In genomic region chr20:62906647-62907375, GRCh38 we compare ENCODE assay signal across 18 cellular contexts. TPM values are rescaled to one million over a fixed set of nuclear protein-coding genes. Genes with fewer than 3 reads are reported as not detected.
DNase-seq lines count a peak whose midpoint lies in the region; ATAC-seq and TF ChIP-seq lines count a peak whose summit lies in the region.
"Had no signal": no experiment of that assay in that cellular context is flagged by ENCODE, and none has a peak within 500 bp of the region (broad histone marks: within the 10 kb centered on the region; RNA-seq: fewer than 3 reads in every experiment).

No MANE protein-coding gene starts in this region.

- peaks cover 100% of the 10 kb centered on the region for H3K36me3 Mint-ChIP-seq in activated T-cell treated with anti-CD3 and anti-CD28 coated beads, Interleukin-2, amount 50 U/mL, for 24 hours (ENCODE audit: low read depth)
- peaks cover 98% of the 10 kb centered on the region for H3K36me3 Mint-ChIP-seq in GM23338 (ENCODE audit: low read depth)

- H3K4me1 ChIP-seq in GM23338 (ENCODE audit: insufficient read depth) = peaks cover 6% of the 10 kb centered on the region; the same call in 1 of the 2 replicates

- ATAC-seq in GM23338 (no peak), left lobe of liver (peak; percentile 8)

- H2AFZ ChIP-seq in GM23338 = no peak overlapping the region
- H2AFZ ChIP-seq: GM23248 had no signal

- H3K9me2 ChIP-seq in GM23338 (ENCODE audit: insufficient read depth) = no peaks in the 10 kb centered on the region

- no peak for DNase-seq in activated T-cell treated with anti-CD3 and anti-CD28 coated beads, Interleukin-2, amount 50 U/mL, for 24 hours
- DNase-seq in activated T-cell treated with anti-CD3 and anti-CD28 coated beads for 4 hours (no peak), GM23338 (ENCODE audit: low spot score) (no peak), left lobe of liver (ENCODE audit: low spot score) (no peak), NCI-H1436 treated with DMSO at 0.1 percent for 48 hours (lab: John Stamatoyannopoulos, UW) (no peak), glomerular visceral epithelial cell (ENCODE audit: extremely low spot score) (no peak), NCI-H524 (lab: John Stamatoyannopoulos, UW) (no peak)
- DNase-seq: EL, KG1, NCI-H1105 treated with DMSO at 0.1 percent for 48 hours, NCI-H2107, NCI-H510A, OCI-M1, SHP77 treated with DMSO at 0.1 percent for 48 hours had no signal

- peak overlapping the region; percentile 57 for H3K27ac Mint-ChIP-seq in activated T-cell treated with anti-CD3 and anti-CD28 coated beads, Interleukin-2, amount 50 U/mL, for 24 hours
- no peak overlapping the region for H3K27ac Mint-ChIP-seq in GM23338

- H3K27ac ChIP-seq in GM23338 (ENCODE audit: low read depth) (peak overlapping the region; percentile 84), VCaP (peak overlapping the region; percentile 25; the same call in 1 of the 2 replicates)
- H3K27ac ChIP-seq: BLaER1 treated with 17β-estradiol and CSF1 and Interleukin-3, amounts not matched to agents 10 nM and 100 nM; GM23248 had no signal

- no peak overlapping the region for H3K4me3 ChIP-seq in GM23338
- H3K4me3 ChIP-seq: BLaER1 treated with 17β-estradiol and CSF1 and Interleukin-3, amounts not matched to agents 10 nM and 100 nM; GM12878; GM23248 had no signal

- H4K20me1 ChIP-seq in GM23338 (replicated peaks; ENCODE audit: insufficient read depth) = peaks cover 81% of the 10 kb centered on the region

- H3K79me2 ChIP-seq in GM23338 (replicated peaks; ENCODE audit: insufficient read depth) = peaks cover 74% of the 10 kb centered on the region

- H3K4me3 Mint-ChIP-seq in activated T-cell treated with anti-CD3 and anti-CD28 coated beads, Interleukin-2, amount 50 U/mL, for 24 hours = no peak overlapping the region
- no peak overlapping the region for H3K4me3 Mint-ChIP-seq in GM23338

- H3K4me2 ChIP-seq in GM23338 = no peak overlapping the region
- H3K4me2 ChIP-seq: BLaER1 treated with 17β-estradiol and CSF1 and Interleukin-3, amounts not matched to agents 10 nM and 100 nM had no signal

- no peaks in the 10 kb centered on the region for H3K9me3 Mint-ChIP-seq in activated T-cell treated with anti-CD3 and anti-CD28 coated beads, Interleukin-2, amount 50 U/mL, for 24 hours
- no peaks in the 10 kb centered on the region for H3K9me3 Mint-ChIP-seq in GM23338

- H3K27me3 ChIP-seq in GM23338 (ENCODE audit: insufficient read depth) = no peaks in the 10 kb centered on the region
- H3K27me3 ChIP-seq: BLaER1 treated with 17β-estradiol and CSF1 and Interleukin-3, amounts not matched to agents 10 nM and 100 nM had no signal

- H3F3A ChIP-seq in GM23338 (replicated peaks; ENCODE audit: low read depth) = peaks cover 92% of the 10 kb centered on the region

- peaks cover 94% of the 10 kb centered on the region for H3K36me3 ChIP-seq in GM23338 (ENCODE audit: insufficient read depth)

- TF ChIP-seq CTCF in GM23338 (conservative IDR thresholded peaks at IDR 0.05; ENCODE audit: low read depth in 2 of 2) = no peak
- TF ChIP-seq CTCF in VCaP (conservative IDR thresholded peaks at IDR 0.05) = no peak

- no peaks in the 10 kb centered on the region for H3K27me3 Mint-ChIP-seq in activated T-cell treated with anti-CD3 and anti-CD28 coated beads, Interleukin-2, amount 50 U/mL, for 24 hours
- H3K27me3 Mint-ChIP-seq in GM23338 (ENCODE audit: insufficient read depth, low read depth, poor library complexity) = peaks cover 11% of the 10 kb centered on the region

- peaks cover 38% of the 10 kb centered on the region for H3K4me1 Mint-ChIP-seq in activated T-cell treated with anti-CD3 and anti-CD28 coated beads, Interleukin-2, amount 50 U/mL, for 24 hours (ENCODE audit: low read depth)
- H3K4me1 Mint-ChIP-seq in GM23338 = peaks cover under 1% of the 10 kb centered on the region

TF ChIP-seq in GM23338, 12 proteins besides CTCF, POLR2A, EP300 and RAD21 (continues in another document):
- TF ChIP-seq ZNF331 (CRISPR knock-in tag; IDR thresholded peaks at IDR 0.05; ENCODE audit: low read depth) = no peak
- TF ChIP-seq POLR2AphosphoS5 (IDR thresholded peaks at IDR 0.05; ENCODE audit: low read depth) = no peak
- no peak for TF ChIP-seq EZH2phosphoT487 (IDR thresholded peaks at IDR 0.05; ENCODE audit: unreplicated experiment)
- TF ChIP-seq ZNF114 (CRISPR knock-in tag; IDR thresholded peaks at IDR 0.05) = no peak
- no peak for TF ChIP-seq NANOG (IDR thresholded peaks at IDR 0.05; ENCODE audit: borderline replicate concordance)
- TF ChIP-seq REST (IDR thresholded peaks at IDR 0.05; ENCODE audit: unreplicated experiment) = no peak
- no peak for TF ChIP-seq ETS1 (IDR thresholded peaks at IDR 0.05)
- TF ChIP-seq CREB1 (CRISPR knock-in tag; IDR thresholded peaks at IDR 0.05; ENCODE audit: low read depth) = no peak

RNA-seq across cellular contexts. Expression of gene DIDO1, which starts 19.5 kb away (rescaled TPM):
- 147 and 162 TPM in 2 replicates for total RNA-seq in GM23338 (2014; rRNA removed; shearing (Covaris generic))
- polyA plus RNA-seq in GM23338 (2016; fragmentation: Nextera tagmentation; extraction: Ambion mirVana) = 61.5 and 72.4 TPM in 2 replicates
- total RNA-seq in left lobe of liver = 22.8 TPM

RNA-seq across cellular contexts. Expression of gene GID8, which starts 31.1 kb away (rescaled TPM):
- 102 and 106 TPM in 2 replicates for total RNA-seq in GM23338 (2014; rRNA removed; shearing (Covaris generic))
- polyA plus RNA-seq in GM23338 (2016; fragmentation: Nextera tagmentation; extraction: Ambion mirVana) = 41.7 and 41.8 TPM in 2 replicates
- total RNA-seq in left lobe of liver = 19.3 TPM

RNA-seq across cellular contexts. Expression of gene TCFL5, which starts 45.2 kb away (rescaled TPM):
- total RNA-seq in GM23338 (2014; rRNA removed; shearing (Covaris generic)) = 18.8 and 19.3 TPM in 2 replicates
- 5.4 and 5.8 TPM in 2 replicates for polyA plus RNA-seq in GM23338 (2016; fragmentation: Nextera tagmentation; extraction: Ambion mirVana)
- 6.2 TPM for total RNA-seq in left lobe of liver

RNA-seq across cellular contexts. Expression of gene SLC17A9, which starts 45.7 kb away (rescaled TPM):
- 24.2 and 32.0 TPM in 2 replicates for total RNA-seq in GM23338 (2014; rRNA removed; shearing (Covaris generic))
- 36.1 and 39.3 TPM in 2 replicates for polyA plus RNA-seq in GM23338 (2016; fragmentation: Nextera tagmentation; extraction: Ambion mirVana)
- total RNA-seq in left lobe of liver = 125 TPM
